10 cellular contexts compared by ENCODE assay signal in genomic region chr1:217135987-217136894, GRCh38.
A peak's percentile ranks its signal among the peaks of the same experiment; 100 is the strongest.
DNase-seq lines count a peak whose midpoint lies in the region; ATAC-seq and TF ChIP-seq lines count a peak whose summit lies in the region.
"Had no signal": no experiment of that assay in that cellular context is flagged by ENCODE, and none has a peak within 500 bp of the region (broad histone marks: within the 10 kb centered on the region; RNA-seq: fewer than 3 reads in every experiment).

No MANE protein-coding gene starts in this region.

- peaks cover 2% of the 10 kb centered on the region for H3K4me1 Mint-ChIP-seq in activated CD4-positive, alpha-beta T cell treated with anti-CD3 and anti-CD28 coated beads, Interleukin-2, amount 10 ng/mL, durations not matched to agents 24 days and 14 days
- H3K4me1 Mint-ChIP-seq in brain, result peaks cover 66% of the 10 kb centered on the region
- H3K4me1 Mint-ChIP-seq in type B pancreatic cell (ENCODE audit: unreplicated experiment), result peaks cover 30% of the 10 kb centered on the region

- no peak for DNase-seq in activated CD4-positive, alpha-beta T cell treated with anti-CD3 and anti-CD28 coated beads, Interleukin-2, amount 10 ng/mL, durations not matched to agents 24 days and 14 days
- no peak for DNase-seq in activated CD4-positive, alpha-beta T cell treated with anti-CD3 and anti-CD28 coated beads, Interleukin-2, amount 50 U/mL, for 48 hours
- DNase-seq in lower lobe of right lung (no peak), type B pancreatic cell (ENCODE audit: extremely low spot score, unreplicated experiment) (no peak), KBM-7 (no peak), brain microvascular endothelial cell (no peak), COR-L47 (lab: John Stamatoyannopoulos, UW) (no peak)
- DNase-seq: activated gamma-delta T cell had no signal

- peaks cover 3% of the 10 kb centered on the region for H3K36me3 Mint-ChIP-seq in activated CD4-positive, alpha-beta T cell treated with anti-CD3 and anti-CD28 coated beads, Interleukin-2, amount 10 ng/mL, durations not matched to agents 24 days and 14 days (ENCODE audit: low read depth)
- no peaks in the 10 kb centered on the region for H3K36me3 Mint-ChIP-seq in brain
- no peaks in the 10 kb centered on the region for H3K36me3 Mint-ChIP-seq in type B pancreatic cell

- peak overlapping the region; percentile 45 for H3K4me3 ChIP-seq in lower lobe of right lung
- H3K4me3 ChIP-seq in brain microvascular endothelial cell (ENCODE audit: low read depth, low read length), result no peak overlapping the region

- H3K36me3 ChIP-seq in lower lobe of right lung, result no peaks in the 10 kb centered on the region
- H3K36me3 ChIP-seq in brain microvascular endothelial cell (replicated peaks), result no peaks in the 10 kb centered on the region

- H3K9me3 Mint-ChIP-seq in activated CD4-positive, alpha-beta T cell treated with anti-CD3 and anti-CD28 coated beads, Interleukin-2, amount 10 ng/mL, durations not matched to agents 24 days and 14 days, result peaks cover 13% of the 10 kb centered on the region
- peaks cover 0 to 11% (median 4%) of the 10 kb centered on the region in 5 experiments for H3K9me3 Mint-ChIP-seq in brain
- H3K9me3 Mint-ChIP-seq in type B pancreatic cell, result no peaks in the 10 kb centered on the region
- H3K9me3 Mint-ChIP-seq: T-helper 2 cell treated with Interferon-gamma antibody and Interleukin-4, amounts not matched to agents 5 μg/mL and 100 μg/mL, for 36 hours had no signal

- H3K4me1 ChIP-seq in lower lobe of right lung, result peaks cover 7% of the 10 kb centered on the region

- peak overlapping the region; percentile 16 for H3K27ac Mint-ChIP-seq in activated CD4-positive, alpha-beta T cell treated with anti-CD3 and anti-CD28 coated beads, Interleukin-2, amount 10 ng/mL, durations not matched to agents 24 days and 14 days
- H3K27ac Mint-ChIP-seq in brain, result peak overlapping the region in 1 of 5 experiments; percentile 66
- H3K27ac Mint-ChIP-seq in type B pancreatic cell, result no peak overlapping the region

- no peaks in the 10 kb centered on the region for H3K9me3 ChIP-seq in lower lobe of right lung

- H3K27me3 Mint-ChIP-seq in activated CD4-positive, alpha-beta T cell treated with anti-CD3 and anti-CD28 coated beads, Interleukin-2, amount 10 ng/mL, durations not matched to agents 24 days and 14 days, result peaks cover 71% of the 10 kb centered on the region
- H3K27me3 Mint-ChIP-seq in brain (peaks cover 99% of the 10 kb centered on the region), type B pancreatic cell (peaks cover 97% of the 10 kb centered on the region)

- no peak overlapping the region for H3K4me3 Mint-ChIP-seq in activated CD4-positive, alpha-beta T cell treated with anti-CD3 and anti-CD28 coated beads, Interleukin-2, amount 10 ng/mL, durations not matched to agents 24 days and 14 days
- H3K4me3 Mint-ChIP-seq in brain (peak overlapping the region; percentile 83 to 93 (median 89)), type B pancreatic cell (peak overlapping the region; percentile 91)

- no peak for TF ChIP-seq CTCF in brain (conservative IDR thresholded peaks at IDR 0.05)
- no peak for TF ChIP-seq CTCF in lower lobe of right lung (IDR thresholded peaks at IDR 0.05)
- TF ChIP-seq CTCF in type B pancreatic cell (conservative IDR thresholded peaks at IDR 0.05), result no peak
- TF ChIP-seq CTCF in brain microvascular endothelial cell (IDR thresholded peaks at IDR 0.05; ENCODE audit: low read depth, low read length, missing control alignments), result no peak

- intact Hi-C loops in activated CD4-positive, alpha-beta T cell treated with anti-CD3 and anti-CD28 coated beads, Interleukin-2, amount 10 ng/mL, durations not matched to agents 24 days and 14 days (cut with micrococcal nuclease), result loop anchor here (5.0 kb wide), 1 partner anchor 1026 kb away; no protein-coding TSS in a partner anchor
- intact Hi-C loops in lower lobe of right lung (cut with DNase I), result no loop called here

- H3K27me3 ChIP-seq in lower lobe of right lung (ENCODE audit: low read depth) (peaks cover 76% of the 10 kb centered on the region), brain microvascular endothelial cell (replicated peaks) (peaks cover 81% of the 10 kb centered on the region)

- no peak for ATAC-seq in lower lobe of right lung

- in situ Hi-C loops in KBM-7 (cut with MboI; ENCODE audit: low pct_unique_long_range_greater_than_20kb, low sequenced_read_pairs), result no loop called here
- in situ Hi-C loops in brain microvascular endothelial cell (cut with HindIII; ENCODE audit: low pct_ligation_motif_present, low sequenced_read_pairs), result no loop called here

- no peak overlapping the region for H3K27ac ChIP-seq in lower lobe of right lung
- H3K27ac ChIP-seq in brain microvascular endothelial cell, result no peak overlapping the region
